In the genomic region with DNA sequence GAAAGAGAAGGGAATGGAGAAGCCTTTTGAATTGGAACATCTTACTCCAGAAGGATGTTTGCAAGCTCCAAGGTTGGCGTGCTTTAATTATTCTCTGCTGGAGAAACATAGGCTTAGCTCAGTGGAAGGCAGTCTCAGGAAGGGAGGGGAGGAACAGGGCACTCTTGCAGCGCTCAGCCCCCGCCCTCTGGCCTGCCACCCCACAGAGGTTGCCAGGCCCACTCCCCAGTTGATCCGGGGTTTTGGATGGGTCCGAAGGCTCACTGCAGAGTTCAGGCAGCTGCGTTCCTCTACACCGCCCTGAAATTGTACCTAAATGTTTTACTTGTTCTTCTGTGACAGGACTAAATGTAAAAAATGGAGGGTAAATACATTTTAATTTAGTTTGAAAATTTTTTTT, we compare ENCODE assay signal across 7 cellular contexts.
"Had no signal": no experiment of that assay in that cellular context is flagged by ENCODE, and none has a peak within 500 bp of the region (broad histone marks: within the 10 kb centered on the region; RNA-seq: fewer than 3 reads in every experiment).

No MANE protein-coding gene starts in this region.

- H3K9me3 Mint-ChIP-seq: H9 had no signal

- H3K27ac Mint-ChIP-seq: H9, HFFc6, IgD-negative memory B cell had no signal

- H3K4me3 Mint-ChIP-seq: H9, HFFc6, IgD-negative memory B cell had no signal

- ATAC-seq: HCT116, HepG2 had no signal

- H3K36me3 Mint-ChIP-seq: IgD-negative memory B cell had no signal

- DNase-seq: GOT3, H9, HFFc6, KBM-7 had no signal
